ENCODE assay signal across 8 cellular contexts in the genomic region with DNA sequence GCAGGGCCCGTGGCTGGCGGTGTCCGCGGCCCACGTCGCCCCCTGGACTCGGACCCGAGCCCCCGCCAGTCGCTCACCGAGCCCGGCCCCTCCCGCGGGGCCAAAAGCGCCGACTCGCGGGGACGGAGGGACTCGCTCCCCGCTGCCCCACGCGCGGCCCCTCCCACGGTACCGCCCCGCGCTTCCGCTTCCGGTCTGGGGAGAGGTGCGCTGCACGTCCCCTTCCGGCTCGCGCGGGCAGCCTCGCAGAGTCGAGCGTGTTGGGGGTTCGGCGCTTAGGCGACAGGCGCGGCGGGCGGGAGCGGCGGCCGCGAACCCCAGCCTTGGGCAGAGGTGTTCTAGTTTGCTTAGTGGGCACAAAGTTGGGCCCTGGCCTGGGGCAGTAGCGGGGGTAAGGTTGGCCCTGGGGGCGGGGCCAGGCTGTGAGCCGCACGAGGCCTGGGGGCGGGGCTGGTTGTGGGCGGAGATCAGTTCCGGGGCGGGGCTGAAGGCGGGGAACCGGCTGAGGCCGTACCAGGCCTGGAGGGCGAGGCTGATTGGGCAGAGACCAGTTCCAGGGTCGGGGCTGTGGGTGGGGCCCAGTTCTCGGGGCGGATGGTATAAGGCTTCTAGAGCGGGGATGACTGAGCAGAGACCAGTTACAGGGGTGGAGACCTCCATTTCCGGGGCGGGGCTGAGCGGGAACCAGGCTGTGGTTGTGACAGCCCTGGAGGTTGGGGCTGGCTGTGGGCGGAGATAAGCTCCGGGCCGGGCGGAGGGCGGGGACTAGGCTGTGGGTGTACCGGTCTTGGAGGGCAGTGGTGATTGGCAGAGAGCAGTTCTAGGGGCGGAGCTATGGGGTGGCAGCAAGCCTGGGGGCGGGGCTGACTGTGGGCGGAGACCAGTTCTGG. TPM values are rescaled to one million over a fixed set of nuclear protein-coding genes. Genes with fewer than 3 reads are reported as not detected.
DNase-seq lines count a peak whose midpoint lies in the region; ATAC-seq and TF ChIP-seq lines count a peak whose summit lies in the region.

A gene (plus strand): TSS at position 246 of the 890 bp plus-strand sequence. CDS start 10,302 bp downstream, outside the sequence.
A gene (minus strand): TSS at position 173 of the 890 bp plus-strand sequence. CDS start 9,645 bp downstream, outside the sequence.

- H3K27me3 ChIP-seq in A673 (replicated peaks; ENCODE audit: insufficient read depth, low read depth, low read length, poor library complexity) (no peaks in the 10 kb centered on the region), kidney epithelial cell (ENCODE audit: control insufficient read depth, insufficient read depth, low read length) (no peaks in the 10 kb centered on the region)

- CTCF ChIA-PET in A673 (lab: Charles Lee), result no interaction called here

- peak within 1 kb of the TSS; percentile 77 for H3K4me3 Mint-ChIP-seq in chondrocyte (ENCODE audit: unreplicated experiment)

- intact Hi-C loops in A673 (cut with micrococcal nuclease; ENCODE audit: unreplicated experiment), result no loop called here

- H3K27me3 Mint-ChIP-seq in chondrocyte (ENCODE audit: low read depth), result no peaks in the 10 kb centered on the region

- H3K9me3 Mint-ChIP-seq in chondrocyte (ENCODE audit: low read depth), result peaks cover 9% of the 10 kb centered on the region

- peak within 1 kb of the TSS; percentile 98 for H3K27ac ChIP-seq in A673 (ENCODE audit: low read depth, low read length, poor library complexity, severe bottlenecking)

- peaks cover 2% of the 10 kb centered on the region for H3K36me3 Mint-ChIP-seq in chondrocyte (ENCODE audit: low read depth)

- BruUV-seq in A673 (replicated peaks; lab: Mats Ljungman, UMichigan), result no TSS peak

- TF ChIP-seq CTCF in A673 (conservative IDR thresholded peaks at IDR 0.05; ENCODE audit: low read depth, low read length) (peak; percentile 34), chondrocyte (IDR thresholded peaks at IDR 0.05) (peak; percentile 63), kidney epithelial cell (IDR thresholded peaks at IDR 0.05; ENCODE audit: insufficient read depth, low read length, poor library complexity, severe bottlenecking) (no peak)

- DNase-seq in A673 (ENCODE audit: low spot score), result peak; percentile 99
- peak; percentile 93 for DNase-seq in NCI-H2227 treated with DMSO at 0.1 percent for 48 hours (lab: John Stamatoyannopoulos, UW)
- DNase-seq in activated CD4-positive, alpha-beta T cell treated with anti-CD3 and anti-CD28 coated beads for 1 hour, result peak; percentile 96
- DNase-seq in chondrocyte (ENCODE audit: low spot score), result peak; percentile 99
- DNase-seq in kidney epithelial cell (ENCODE audit: low read depth), result peak; percentile 91
- DNase-seq in stimulated activated CD4-positive, alpha-beta T cell treated with anti-CD3 and anti-CD28 coated beads, Interleukin-15, amount 100 ng/mL, for 48 hours (ENCODE audit: low read depth in 2 of 2), result peak; percentile 99

- ATAC-seq in GM18870 (IDR thresholded peaks at IDR 0.05; ENCODE audit: unreplicated experiment) (peak; percentile 76), HG03159 (IDR thresholded peaks at IDR 0.05; ENCODE audit: unreplicated experiment) (peak; percentile 90)

- H3K36me3 ChIP-seq in A673 (ENCODE audit: insufficient read depth, low read length, poor library complexity, severe bottlenecking), result peaks cover 4% of the 10 kb centered on the region
- peaks cover 1% of the 10 kb centered on the region for H3K36me3 ChIP-seq in kidney epithelial cell (ENCODE audit: control insufficient read depth, insufficient read depth, low read length)

- POLR2A ChIA-PET in A673 (lab: Charles Lee; ENCODE audit: low non-redundant PET), result interaction anchor here (0.6 kb wide), 1 partner anchor 243 kb away, joined by 3 read pairs; no protein-coding TSS in a partner anchor

- H3K4me3 ChIP-seq in A673 (ENCODE audit: low read depth, low read length, poor library complexity, severe bottlenecking), result peak within 1 kb of the TSS; percentile 88
- peak within 1 kb of the TSS; percentile 84 for H3K4me3 ChIP-seq in kidney epithelial cell (ENCODE audit: low read depth, low read length)

- peaks cover 8% of the 10 kb centered on the region for H3K4me1 Mint-ChIP-seq in chondrocyte (ENCODE audit: low read depth)

- H3K27ac Mint-ChIP-seq in chondrocyte (ENCODE audit: unreplicated experiment), result peak within 1 kb of the TSS; percentile 85

- H3K9me3 ChIP-seq in A673 (ENCODE audit: low read depth, low read length, poor library complexity, severe bottlenecking), result no peaks in the 10 kb centered on the region

- H3K4me1 ChIP-seq in A673 (ENCODE audit: insufficient read depth, low read length, poor library complexity, severe bottlenecking), result peaks cover 7% of the 10 kb centered on the region

RNA-seq across cellular contexts. Expression of the first gene that starts in this region (rescaled TPM):
- total RNA-seq in A673 (2021) (not detected in 2 replicates), chondrocyte (not detected in 3 replicates), kidney epithelial cell (not detected in 2 replicates)

RNA-seq across cellular contexts. Expression of the second gene that starts in this region (rescaled TPM):
- total RNA-seq in A673 (2021) (18.7 and 20.6 TPM in 2 replicates), chondrocyte (15.2 to 18.4 TPM (median 15.5 TPM) in 3 replicates), kidney epithelial cell (26.4 and 30.3 TPM in 2 replicates)

Comparison
In these comparisons a context has a peak if more than half of its experiments do, and no peak if none do; other contexts are left out.
1. Peak in every context shown above with its lines: DNase-seq, ATAC-seq, H3K4me3 ChIP-seq and H3K27ac ChIP-seq.